In the genomic region with DNA sequence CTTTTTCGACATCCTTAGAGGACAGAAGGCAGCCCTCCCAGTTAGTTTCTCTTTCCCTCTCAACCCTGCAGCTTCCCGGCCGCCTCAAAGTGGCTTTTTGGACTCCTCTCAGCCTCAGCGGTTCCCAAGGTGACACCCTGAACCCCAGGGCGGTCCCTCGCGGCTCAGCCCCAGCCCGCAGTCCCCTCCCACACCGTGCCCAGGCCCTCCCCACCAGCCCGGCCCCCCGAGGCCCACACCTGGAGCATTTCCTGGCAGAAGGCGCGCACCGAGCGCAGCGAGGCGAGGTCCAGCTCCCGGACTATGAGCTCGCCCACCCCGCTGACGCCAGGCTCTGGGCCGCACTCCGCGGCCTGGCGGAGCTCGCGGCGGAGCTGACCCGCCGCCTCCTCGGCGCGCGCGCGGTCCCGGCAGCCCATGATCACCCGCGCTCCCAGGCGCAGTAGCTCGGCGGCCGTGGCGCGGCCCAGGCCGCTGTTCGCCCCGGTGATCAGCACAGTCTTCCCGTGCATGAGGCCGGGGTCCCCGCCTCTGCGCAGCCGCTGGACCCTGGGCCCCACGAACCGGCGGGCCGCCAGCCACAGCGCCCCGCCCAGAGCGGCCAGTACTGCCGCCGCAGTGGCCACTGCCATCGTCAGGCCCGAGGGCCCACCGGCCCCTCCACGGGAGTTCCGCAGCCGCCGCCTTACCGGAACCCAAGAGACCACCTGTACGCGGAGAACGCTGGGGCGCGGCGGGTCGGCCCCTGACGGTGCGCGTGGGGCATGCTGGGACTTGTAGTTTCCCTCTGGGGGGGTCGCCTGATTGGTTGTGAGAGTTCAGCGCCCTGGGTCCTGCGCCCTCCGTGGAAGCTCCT, we compare ENCODE assay signal across 1 cellular context.
TF ChIP-seq lines count a peak whose summit lies in the region.

A gene with protein sequence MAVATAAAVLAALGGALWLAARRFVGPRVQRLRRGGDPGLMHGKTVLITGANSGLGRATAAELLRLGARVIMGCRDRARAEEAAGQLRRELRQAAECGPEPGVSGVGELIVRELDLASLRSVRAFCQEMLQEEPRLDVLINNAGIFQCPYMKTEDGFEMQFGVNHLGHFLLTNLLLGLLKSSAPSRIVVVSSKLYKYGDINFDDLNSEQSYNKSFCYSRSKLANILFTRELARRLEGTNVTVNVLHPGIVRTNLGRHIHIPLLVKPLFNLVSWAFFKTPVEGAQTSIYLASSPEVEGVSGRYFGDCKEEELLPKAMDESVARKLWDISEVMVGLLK (minus strand): TSS at position 713 of the 856 bp plus-strand sequence. CDS start 81 bp downstream, at position 632.

TF ChIP-seq in HepG2, 621 proteins besides CTCF, POLR2A, EP300 and RAD21 (continued from another document and continues in another):
- TF ChIP-seq, protein P1, sequence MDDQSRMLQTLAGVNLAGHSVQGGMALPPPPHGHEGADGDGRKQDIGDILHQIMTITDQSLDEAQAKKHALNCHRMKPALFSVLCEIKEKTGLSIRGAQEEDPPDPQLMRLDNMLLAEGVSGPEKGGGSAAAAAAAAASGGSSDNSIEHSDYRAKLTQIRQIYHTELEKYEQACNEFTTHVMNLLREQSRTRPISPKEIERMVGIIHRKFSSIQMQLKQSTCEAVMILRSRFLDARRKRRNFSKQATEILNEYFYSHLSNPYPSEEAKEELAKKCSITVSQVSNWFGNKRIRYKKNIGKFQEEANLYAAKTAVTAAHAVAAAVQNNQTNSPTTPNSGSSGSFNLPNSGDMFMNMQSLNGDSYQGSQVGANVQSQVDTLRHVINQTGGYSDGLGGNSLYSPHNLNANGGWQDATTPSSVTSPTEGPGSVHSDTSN (CRISPR knock-in tag; IDR thresholded peaks at IDR 0.05; ENCODE audit: borderline replicate concordance), result 0 out of 2 replicates have a peak, but pooled peaks have one; percentile 3
- TF ChIP-seq ARNTL (CRISPR knock-in tag; IDR thresholded peaks at IDR 0.05), result peak; percentile 74
- TF ChIP-seq, protein P2, sequence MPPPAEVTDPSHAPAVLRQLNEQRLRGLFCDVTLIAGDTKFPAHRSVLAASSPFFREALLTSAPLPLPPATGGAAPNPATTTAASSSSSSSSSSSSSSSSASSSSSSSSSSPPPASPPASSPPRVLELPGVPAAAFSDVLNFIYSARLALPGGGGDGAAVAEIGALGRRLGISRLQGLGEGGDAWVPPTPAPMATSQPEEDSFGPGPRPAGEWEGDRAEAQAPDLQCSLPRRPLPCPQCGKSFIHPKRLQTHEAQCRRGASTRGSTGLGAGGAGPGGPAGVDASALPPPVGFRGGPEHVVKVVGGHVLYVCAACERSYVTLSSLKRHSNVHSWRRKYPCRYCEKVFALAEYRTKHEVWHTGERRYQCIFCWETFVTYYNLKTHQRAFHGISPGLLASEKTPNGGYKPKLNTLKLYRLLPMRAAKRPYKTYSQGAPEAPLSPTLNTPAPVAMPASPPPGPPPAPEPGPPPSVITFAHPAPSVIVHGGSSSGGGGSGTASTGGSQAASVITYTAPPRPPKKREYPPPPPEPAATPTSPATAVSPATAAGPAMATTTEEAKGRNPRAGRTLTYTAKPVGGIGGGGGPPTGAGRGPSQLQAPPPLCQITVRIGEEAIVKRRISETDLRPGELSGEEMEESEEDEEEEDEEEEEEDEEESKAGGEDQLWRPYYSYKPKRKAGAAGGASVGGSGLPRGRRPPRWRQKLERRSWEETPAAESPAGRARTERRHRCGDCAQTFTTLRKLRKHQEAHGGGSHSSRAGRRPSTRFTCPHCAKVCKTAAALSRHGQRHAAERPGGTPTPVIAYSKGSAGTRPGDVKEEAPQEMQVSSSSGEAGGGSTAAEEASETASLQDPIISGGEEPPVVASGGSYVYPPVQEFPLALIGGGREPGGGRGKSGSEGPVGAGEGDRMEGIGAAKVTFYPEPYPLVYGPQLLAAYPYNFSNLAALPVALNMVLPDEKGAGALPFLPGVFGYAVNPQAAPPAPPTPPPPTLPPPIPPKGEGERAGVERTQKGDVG (CRISPR knock-in tag; IDR thresholded peaks at IDR 0.05; ENCODE audit: borderline replicate concordance), result no peak; the same call in 1 of the 2 replicates
- peak; percentile 87; the same call in 1 of the 2 replicates for TF ChIP-seq CHCHD3 (CRISPR knock-in tag; IDR thresholded peaks at IDR 0.05)
- peak; percentile 76; the same call in 1 of the 2 replicates for TF ChIP-seq ZNF670 (CRISPR knock-in tag; IDR thresholded peaks at IDR 0.05; ENCODE audit: borderline replicate concordance)
- TF ChIP-seq ZSCAN31 (CRISPR knock-in tag; IDR thresholded peaks at IDR 0.05; ENCODE audit: low read depth), result peak; percentile 94
- no peak; the same call in 1 of the 2 replicates for TF ChIP-seq NR2F2 (IDR thresholded peaks at IDR 0.05; ENCODE audit: borderline replicate concordance, low read depth)
- TF ChIP-seq ARNT2 (CRISPR knock-in tag; IDR thresholded peaks at IDR 0.05; ENCODE audit: low read depth), result peak; percentile 91
- TF ChIP-seq XRCC5 (optimal IDR thresholded peaks at IDR 0.05; ENCODE audit: low read length), result peak; percentile 92
- no peak for TF ChIP-seq ZNF883 (CRISPR knock-in tag; IDR thresholded peaks at IDR 0.05; ENCODE audit: not compliant biosample characterization)
- TF ChIP-seq RARG (CRISPR knock-in tag; IDR thresholded peaks at IDR 0.05; ENCODE audit: low read depth), result peak; percentile 50; the same call in 1 of the 2 replicates
- no peak for TF ChIP-seq GATA4 (IDR thresholded peaks at IDR 0.05; ENCODE audit: borderline replicate concordance, low read depth)
- TF ChIP-seq ZNF841 (CRISPR knock-in tag; IDR thresholded peaks at IDR 0.05; ENCODE audit: borderline replicate concordance), result 0 out of 2 replicates have a peak, but pooled peaks have one; percentile 77
- TF ChIP-seq NPAS2 (CRISPR knock-in tag; IDR thresholded peaks at IDR 0.05; ENCODE audit: borderline replicate concordance), result no peak
- TF ChIP-seq ISX (CRISPR knock-in tag; conservative IDR thresholded peaks at IDR 0.05), result no peak
- TF ChIP-seq, protein P3, sequence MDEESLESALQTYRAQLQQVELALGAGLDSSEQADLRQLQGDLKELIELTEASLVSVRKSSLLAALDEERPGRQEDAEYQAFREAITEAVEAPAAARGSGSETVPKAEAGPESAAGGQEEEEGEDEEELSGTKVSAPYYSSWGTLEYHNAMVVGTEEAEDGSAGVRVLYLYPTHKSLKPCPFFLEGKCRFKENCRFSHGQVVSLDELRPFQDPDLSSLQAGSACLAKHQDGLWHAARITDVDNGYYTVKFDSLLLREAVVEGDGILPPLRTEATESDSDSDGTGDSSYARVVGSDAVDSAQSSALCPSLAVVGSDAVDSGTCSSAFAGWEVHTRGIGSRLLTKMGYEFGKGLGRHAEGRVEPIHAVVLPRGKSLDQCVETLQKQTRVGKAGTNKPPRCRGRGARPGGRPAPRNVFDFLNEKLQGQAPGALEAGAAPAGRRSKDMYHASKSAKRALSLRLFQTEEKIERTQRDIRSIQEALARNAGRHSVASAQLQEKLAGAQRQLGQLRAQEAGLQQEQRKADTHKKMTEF (CRISPR knock-in tag; IDR thresholded peaks at IDR 0.05), result peak; percentile 93
- TF ChIP-seq THAP11 (CRISPR knock-in tag; IDR thresholded peaks at IDR 0.05), result peak; percentile 99
- 0 out of 2 replicates have a peak, but pooled peaks have one; percentile 48 for TF ChIP-seq ZNF557 (CRISPR knock-in tag; IDR thresholded peaks at IDR 0.05)
- TF ChIP-seq, protein P4, sequence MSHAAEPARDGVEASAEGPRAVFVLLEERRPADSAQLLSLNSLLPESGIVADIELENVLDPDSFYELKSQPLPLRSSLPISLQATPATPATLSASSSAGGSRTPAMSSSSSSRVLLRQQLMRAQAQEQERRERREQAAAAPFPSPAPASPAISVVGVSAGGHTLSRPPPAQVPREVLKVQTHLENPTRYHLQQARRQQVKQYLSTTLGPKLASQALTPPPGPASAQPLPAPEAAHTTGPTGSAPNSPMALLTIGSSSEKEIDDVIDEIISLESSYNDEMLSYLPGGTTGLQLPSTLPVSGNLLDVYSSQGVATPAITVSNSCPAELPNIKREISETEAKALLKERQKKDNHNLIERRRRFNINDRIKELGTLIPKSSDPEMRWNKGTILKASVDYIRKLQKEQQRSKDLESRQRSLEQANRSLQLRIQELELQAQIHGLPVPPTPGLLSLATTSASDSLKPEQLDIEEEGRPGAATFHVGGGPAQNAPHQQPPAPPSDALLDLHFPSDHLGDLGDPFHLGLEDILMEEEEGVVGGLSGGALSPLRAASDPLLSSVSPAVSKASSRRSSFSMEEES (CRISPR knock-in tag; IDR thresholded peaks at IDR 0.05), result peak; percentile 56
- TF ChIP-seq ZNF317 (CRISPR knock-in tag; IDR thresholded peaks at IDR 0.05), result peak; percentile 70
- TF ChIP-seq, protein P5, sequence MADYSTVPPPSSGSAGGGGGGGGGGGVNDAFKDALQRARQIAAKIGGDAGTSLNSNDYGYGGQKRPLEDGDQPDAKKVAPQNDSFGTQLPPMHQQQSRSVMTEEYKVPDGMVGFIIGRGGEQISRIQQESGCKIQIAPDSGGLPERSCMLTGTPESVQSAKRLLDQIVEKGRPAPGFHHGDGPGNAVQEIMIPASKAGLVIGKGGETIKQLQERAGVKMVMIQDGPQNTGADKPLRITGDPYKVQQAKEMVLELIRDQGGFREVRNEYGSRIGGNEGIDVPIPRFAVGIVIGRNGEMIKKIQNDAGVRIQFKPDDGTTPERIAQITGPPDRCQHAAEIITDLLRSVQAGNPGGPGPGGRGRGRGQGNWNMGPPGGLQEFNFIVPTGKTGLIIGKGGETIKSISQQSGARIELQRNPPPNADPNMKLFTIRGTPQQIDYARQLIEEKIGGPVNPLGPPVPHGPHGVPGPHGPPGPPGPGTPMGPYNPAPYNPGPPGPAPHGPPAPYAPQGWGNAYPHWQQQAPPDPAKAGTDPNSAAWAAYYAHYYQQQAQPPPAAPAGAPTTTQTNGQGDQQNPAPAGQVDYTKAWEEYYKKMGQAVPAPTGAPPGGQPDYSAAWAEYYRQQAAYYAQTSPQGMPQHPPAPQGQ (CRISPR knock-in tag; IDR thresholded peaks at IDR 0.05; ENCODE audit: borderline replicate concordance), result no peak; the same call in 1 of the 2 replicates
- TF ChIP-seq ZNF724P (CRISPR knock-in tag; IDR thresholded peaks at IDR 0.05; ENCODE audit: borderline replicate concordance), result peak; percentile 93
- TF ChIP-seq BORCS8-MEF2B (CRISPR knock-in tag; IDR thresholded peaks at IDR 0.05), result peak; percentile 87
- TF ChIP-seq, protein P6, sequence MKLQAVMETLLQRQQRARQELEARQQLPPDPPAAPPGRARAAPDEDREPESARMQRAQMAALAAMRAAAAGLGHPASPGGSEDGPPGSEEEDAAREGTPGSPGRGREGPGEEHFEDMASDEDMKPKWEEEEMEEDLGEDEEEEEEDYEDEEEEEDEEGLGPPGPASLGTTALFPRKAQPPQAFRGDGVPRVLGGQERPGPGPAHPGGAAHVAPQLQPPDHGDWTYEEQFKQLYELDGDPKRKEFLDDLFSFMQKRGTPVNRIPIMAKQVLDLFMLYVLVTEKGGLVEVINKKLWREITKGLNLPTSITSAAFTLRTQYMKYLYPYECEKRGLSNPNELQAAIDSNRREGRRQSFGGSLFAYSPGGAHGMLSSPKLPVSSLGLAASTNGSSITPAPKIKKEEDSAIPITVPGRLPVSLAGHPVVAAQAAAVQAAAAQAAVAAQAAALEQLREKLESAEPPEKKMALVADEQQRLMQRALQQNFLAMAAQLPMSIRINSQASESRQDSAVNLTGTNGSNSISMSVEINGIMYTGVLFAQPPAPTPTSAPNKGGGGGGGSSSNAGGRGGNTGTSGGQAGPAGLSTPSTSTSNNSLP (IDR thresholded peaks at IDR 0.05; ENCODE audit: low read depth, low read length), result no peak
- peak; percentile 87; the same call in 1 of the 2 replicates for TF ChIP-seq ZNF34 (CRISPR knock-in tag; IDR thresholded peaks at IDR 0.05; ENCODE audit: borderline replicate concordance)
- TF ChIP-seq, protein P7, sequence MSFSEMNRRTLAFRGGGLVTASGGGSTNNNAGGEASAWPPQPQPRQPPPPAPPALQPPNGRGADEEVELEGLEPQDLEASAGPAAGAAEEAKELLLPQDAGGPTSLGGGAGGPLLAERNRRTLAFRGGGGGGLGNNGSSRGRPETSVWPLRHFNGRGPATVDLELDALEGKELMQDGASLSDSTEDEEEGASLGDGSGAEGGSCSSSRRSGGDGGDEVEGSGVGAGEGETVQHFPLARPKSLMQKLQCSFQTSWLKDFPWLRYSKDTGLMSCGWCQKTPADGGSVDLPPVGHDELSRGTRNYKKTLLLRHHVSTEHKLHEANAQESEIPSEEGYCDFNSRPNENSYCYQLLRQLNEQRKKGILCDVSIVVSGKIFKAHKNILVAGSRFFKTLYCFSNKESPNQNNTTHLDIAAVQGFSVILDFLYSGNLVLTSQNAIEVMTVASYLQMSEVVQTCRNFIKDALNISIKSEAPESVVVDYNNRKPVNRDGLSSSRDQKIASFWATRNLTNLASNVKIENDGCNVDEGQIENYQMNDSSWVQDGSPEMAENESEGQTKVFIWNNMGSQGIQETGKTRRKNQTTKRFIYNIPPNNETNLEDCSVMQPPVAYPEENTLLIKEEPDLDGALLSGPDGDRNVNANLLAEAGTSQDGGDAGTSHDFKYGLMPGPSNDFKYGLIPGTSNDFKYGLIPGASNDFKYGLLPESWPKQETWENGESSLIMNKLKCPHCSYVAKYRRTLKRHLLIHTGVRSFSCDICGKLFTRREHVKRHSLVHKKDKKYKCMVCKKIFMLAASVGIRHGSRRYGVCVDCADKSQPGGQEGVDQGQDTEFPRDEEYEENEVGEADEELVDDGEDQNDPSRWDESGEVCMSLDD (CRISPR knock-in tag; IDR thresholded peaks at IDR 0.05; ENCODE audit: borderline replicate concordance), result peak; percentile 61
- TF ChIP-seq DMAP1 (CRISPR knock-in tag; IDR thresholded peaks at IDR 0.05), result peak; percentile 91
- peak; percentile 38; the same call in 1 of the 2 replicates for TF ChIP-seq HHEX (CRISPR knock-in tag; IDR thresholded peaks at IDR 0.05)
- TF ChIP-seq, protein P8, sequence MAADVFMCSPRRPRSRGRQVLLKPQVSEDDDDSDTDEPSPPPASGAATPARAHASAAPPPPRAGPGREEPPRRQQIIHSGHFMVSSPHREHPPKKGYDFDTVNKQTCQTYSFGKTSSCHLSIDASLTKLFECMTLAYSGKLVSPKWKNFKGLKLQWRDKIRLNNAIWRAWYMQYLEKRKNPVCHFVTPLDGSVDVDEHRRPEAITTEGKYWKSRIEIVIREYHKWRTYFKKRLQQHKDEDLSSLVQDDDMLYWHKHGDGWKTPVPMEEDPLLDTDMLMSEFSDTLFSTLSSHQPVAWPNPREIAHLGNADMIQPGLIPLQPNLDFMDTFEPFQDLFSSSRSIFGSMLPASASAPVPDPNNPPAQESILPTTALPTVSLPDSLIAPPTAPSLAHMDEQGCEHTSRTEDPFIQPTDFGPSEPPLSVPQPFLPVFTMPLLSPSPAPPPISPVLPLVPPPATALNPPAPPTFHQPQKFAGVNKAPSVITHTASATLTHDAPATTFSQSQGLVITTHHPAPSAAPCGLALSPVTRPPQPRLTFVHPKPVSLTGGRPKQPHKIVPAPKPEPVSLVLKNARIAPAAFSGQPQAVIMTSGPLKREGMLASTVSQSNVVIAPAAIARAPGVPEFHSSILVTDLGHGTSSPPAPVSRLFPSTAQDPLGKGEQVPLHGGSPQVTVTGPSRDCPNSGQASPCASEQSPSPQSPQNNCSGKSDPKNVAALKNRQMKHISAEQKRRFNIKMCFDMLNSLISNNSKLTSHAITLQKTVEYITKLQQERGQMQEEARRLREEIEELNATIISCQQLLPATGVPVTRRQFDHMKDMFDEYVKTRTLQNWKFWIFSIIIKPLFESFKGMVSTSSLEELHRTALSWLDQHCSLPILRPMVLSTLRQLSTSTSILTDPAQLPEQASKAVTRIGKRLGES (CRISPR knock-in tag; IDR thresholded peaks at IDR 0.05; ENCODE audit: borderline replicate concordance), result peak; percentile 62; the same call in 1 of the 2 replicates
